ENCODE assay signal across 15 cellular contexts in genomic region chr15:66151809-66152208, GRCh38.
DNase-seq lines count a peak whose midpoint lies in the region; ATAC-seq, FAIRE-seq and TF ChIP-seq lines count a peak whose summit lies in the region.
"Had no signal": no experiment of that assay in that cellular context is flagged by ENCODE, and none has a peak within 500 bp of the region (broad histone marks: within the 10 kb centered on the region; RNA-seq: fewer than 3 reads in every experiment).

No MANE protein-coding gene starts in this region.

- intact Hi-C loops in HepG2 (cut with micrococcal nuclease; ENCODE audit: unreplicated experiment) (no loop called here), right lobe of liver (cut with DNase I) (no loop called here)

- H4K20me1 ChIP-seq in HepG2 (ENCODE audit: insufficient read depth, low read length): no peaks in the 10 kb centered on the region; the same call in 1 of the 2 replicates

- H2AFZ ChIP-seq in HepG2 (ENCODE audit: low read length): no peak overlapping the region

- H3K4me3 ChIP-seq in HepG2 (replicated peaks in 1 of 3; ENCODE audit: insufficient read depth in 1 of 3, low read depth in 2 of 3, low read length in 3 of 3): no peak overlapping the region
- H3K4me3 ChIP-seq in right lobe of liver: no peak overlapping the region
- H3K4me3 ChIP-seq in epithelial cell of proximal tubule (ENCODE audit: low read depth, low read length): no peak overlapping the region
- H3K4me3 ChIP-seq: breast epithelium, sigmoid colon had no signal

- H3K4me1 Mint-ChIP-seq in HFFc6 (ENCODE audit: low read depth): no peaks in the 10 kb centered on the region

- no peaks in the 10 kb centered on the region for H3K9me3 Mint-ChIP-seq in HFFc6
- H3K9me3 Mint-ChIP-seq: activated T-helper 1 cell treated with anti-CD3 and anti-CD28 coated beads, Interleukin-12 subunit alpha, Interleukin-12 subunit beta, Interleukin-2, Interleukin-4 antibody, amounts not matched to agents 30 ng/mL and 10 ng/mL and 1 ng/mL, durations not matched to agents 14 hours and 24 hours and 36 hours had no signal

- DNase-seq in HepG2 (ENCODE audit: low spot score) (no peak), right lobe of liver (no peak), NCI-H2196 treated with DMSO at 0.1 percent for 48 hours (lab: John Stamatoyannopoulos, UW; ENCODE audit: unreplicated experiment) (peak; percentile 59), epithelial cell of proximal tubule (ENCODE audit: low read depth) (no peak), HFFc6 (no peak), T1000 (lab: John Stamatoyannopoulos, UW) (no peak)
- DNase-seq: MM.1S, SIG-M5, sigmoid colon had no signal

- in situ Hi-C loops in HepG2 (cut with HindIII; ENCODE audit: extremely low pct_ligation_motif_present, low pct_unique_long_range_greater_than_20kb): no loop called here

- TF ChIP-seq EP300 in HepG2 (IDR thresholded peaks at IDR 0.05; ENCODE audit: low read depth in 2 of 2, low read length in 2 of 2) (no peak), HepG2 (CRISPR knock-in tag; IDR thresholded peaks at IDR 0.05; ENCODE audit: borderline replicate concordance) (no peak)

- no peak overlapping the region for H3K9ac ChIP-seq in HepG2 (ENCODE audit: insufficient read depth, low read depth, low read length)

- POLR2A ChIA-PET in HepG2 (lab: Yijun Ruan, JAX): no interaction called here

- H3K4me1 ChIP-seq in HepG2 (ENCODE audit: insufficient read depth, low read length): no peaks in the 10 kb centered on the region
- H3K4me1 ChIP-seq in right lobe of liver: no peaks in the 10 kb centered on the region
- H3K4me1 ChIP-seq: breast epithelium, sigmoid colon had no signal

- no peak for FAIRE-seq in HepG2 (lab: Jason Lieb, UNC)

- WGBS in HepG2 (ENCODE audit: low lambda C conversion rate): 43% methylated on average over 6 of the region's 7 CpGs
- 20% methylated on average over 4 of the region's 7 CpGs for WGBS in right lobe of liver (ENCODE audit: insufficient coverage, low coverage, low lambda C conversion rate, missing lambda C conversion rate)

- no peaks in the 10 kb centered on the region for H3K79me2 ChIP-seq in HepG2 (ENCODE audit: insufficient read depth, low read length)

- TF ChIP-seq POLR2A in HepG2 (IDR thresholded peaks at IDR 0.05; ENCODE audit: insufficient read depth in 1 of 2, low read depth in 2 of 2, low read length in 2 of 2): no peak
- TF ChIP-seq POLR2A in right lobe of liver (IDR thresholded peaks at IDR 0.05): no peak

- no peak overlapping the region for H3K27ac Mint-ChIP-seq in HFFc6
- H3K27ac Mint-ChIP-seq: activated T-helper 1 cell treated with anti-CD3 and anti-CD28 coated beads, Interleukin-12 subunit alpha, Interleukin-12 subunit beta, Interleukin-2, Interleukin-4 antibody, amounts not matched to agents 30 ng/mL and 10 ng/mL and 1 ng/mL, durations not matched to agents 14 hours and 24 hours and 36 hours had no signal

- H3K9me3 ChIP-seq in HepG2 (ENCODE audit: low read length): no peaks in the 10 kb centered on the region
- H3K9me3 ChIP-seq in right lobe of liver: no peaks in the 10 kb centered on the region
- H3K9me3 ChIP-seq: breast epithelium, sigmoid colon had no signal

- no peak overlapping the region for H3K4me3 Mint-ChIP-seq in HFFc6
- H3K4me3 Mint-ChIP-seq: activated T-helper 1 cell treated with anti-CD3 and anti-CD28 coated beads, Interleukin-12 subunit alpha, Interleukin-12 subunit beta, Interleukin-2, Interleukin-4 antibody, amounts not matched to agents 30 ng/mL and 10 ng/mL and 1 ng/mL, durations not matched to agents 14 hours and 24 hours and 36 hours had no signal

- no peak for ATAC-seq in HepG2
- no peak for ATAC-seq in right lobe of liver
- ATAC-seq in GM21526 (IDR thresholded peaks at IDR 0.05; ENCODE audit: low FRiP score, unreplicated experiment): no peak
- no peak for ATAC-seq in HG02610 (IDR thresholded peaks at IDR 0.05; ENCODE audit: unreplicated experiment)
- ATAC-seq: activated CD4-positive, CD25-positive, alpha-beta regulatory T cell treated with anti-CD3 and anti-CD28 coated beads, Interleukin-2, amount 50 U/mL, for 24 hours had no signal

- H3K27ac ChIP-seq in HepG2 (ENCODE audit: extremely low read length, insufficient read depth, low read length) (no peak overlapping the region), right lobe of liver (no peak overlapping the region)
- H3K27ac ChIP-seq: breast epithelium, epithelial cell of prostate, sigmoid colon had no signal

- H3K36me3 Mint-ChIP-seq in HFFc6 (ENCODE audit: low read depth): no peaks in the 10 kb centered on the region

- CTCF ChIA-PET in HepG2 (lab: Yijun Ruan, JAX; ENCODE audit: low intra/inter-chr PET ratio, low total read pairs): no interaction called here

- BruUV-seq in HepG2 (replicated peaks; lab: Mats Ljungman, UMichigan): no TSS peak

- peaks cover 54% of the 10 kb centered on the region for H3K27me3 Mint-ChIP-seq in HFFc6 (ENCODE audit: insufficient read depth)

- TF ChIP-seq RAD21 in HepG2 (CRISPR knock-in tag; IDR thresholded peaks at IDR 0.05): no peak

- H3K36me3 ChIP-seq in HepG2 (replicated peaks in 1 of 2; ENCODE audit: control insufficient read depth in 1 of 2, insufficient read depth in 2 of 2, low read length in 2 of 2) (no peaks in the 10 kb centered on the region), right lobe of liver (no peaks in the 10 kb centered on the region)
- H3K36me3 ChIP-seq: breast epithelium, sigmoid colon had no signal

- no peak overlapping the region for H3K4me2 ChIP-seq in HepG2 (ENCODE audit: low read depth, low read length)

- peak; percentile 38 for TF ChIP-seq CTCF in HepG2 (CRISPR knock-in tag; IDR thresholded peaks at IDR 0.05)
- TF ChIP-seq CTCF in right lobe of liver (IDR thresholded peaks at IDR 0.05): no peak
- TF ChIP-seq CTCF in epithelial cell of proximal tubule (conservative IDR thresholded peaks at IDR 0.05; ENCODE audit: low read depth, low read length): peak; percentile 10
- no peak for TF ChIP-seq CTCF in HFFc6 (IDR thresholded peaks at IDR 0.05)

- H3K27me3 ChIP-seq in HepG2 (ENCODE audit: control insufficient read depth in 1 of 2, insufficient read depth in 2 of 2, low read length in 2 of 2) (peaks cover 0 to 19% of the 10 kb centered on the region in 2 experiments; a peak in 1 of 5 replicates), right lobe of liver (no peaks in the 10 kb centered on the region)
- H3K27me3 ChIP-seq: breast epithelium had no signal

TF ChIP-seq in HepG2, 621 proteins besides CTCF, POLR2A, EP300 and RAD21:
- no peak for TF ChIP-seq SP5 (CRISPR knock-in tag; IDR thresholded peaks at IDR 0.05; ENCODE audit: borderline replicate concordance, low read depth)
- TF ChIP-seq, protein P1, sequence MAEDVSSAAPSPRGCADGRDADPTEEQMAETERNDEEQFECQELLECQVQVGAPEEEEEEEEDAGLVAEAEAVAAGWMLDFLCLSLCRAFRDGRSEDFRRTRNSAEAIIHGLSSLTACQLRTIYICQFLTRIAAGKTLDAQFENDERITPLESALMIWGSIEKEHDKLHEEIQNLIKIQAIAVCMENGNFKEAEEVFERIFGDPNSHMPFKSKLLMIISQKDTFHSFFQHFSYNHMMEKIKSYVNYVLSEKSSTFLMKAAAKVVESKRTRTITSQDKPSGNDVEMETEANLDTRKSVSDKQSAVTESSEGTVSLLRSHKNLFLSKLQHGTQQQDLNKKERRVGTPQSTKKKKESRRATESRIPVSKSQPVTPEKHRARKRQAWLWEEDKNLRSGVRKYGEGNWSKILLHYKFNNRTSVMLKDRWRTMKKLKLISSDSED (CRISPR knock-in tag; IDR thresholded peaks at IDR 0.05): no peak
- TF ChIP-seq STAG1 (CRISPR knock-in tag; IDR thresholded peaks at IDR 0.05): peak; percentile 22; the same call in 1 of the 2 replicates
- TF ChIP-seq, protein P2, sequence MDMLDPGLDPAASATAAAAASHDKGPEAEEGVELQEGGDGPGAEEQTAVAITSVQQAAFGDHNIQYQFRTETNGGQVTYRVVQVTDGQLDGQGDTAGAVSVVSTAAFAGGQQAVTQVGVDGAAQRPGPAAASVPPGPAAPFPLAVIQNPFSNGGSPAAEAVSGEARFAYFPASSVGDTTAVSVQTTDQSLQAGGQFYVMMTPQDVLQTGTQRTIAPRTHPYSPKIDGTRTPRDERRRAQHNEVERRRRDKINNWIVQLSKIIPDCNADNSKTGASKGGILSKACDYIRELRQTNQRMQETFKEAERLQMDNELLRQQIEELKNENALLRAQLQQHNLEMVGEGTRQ (IDR thresholded peaks at IDR 0.05; ENCODE audit: low read depth, low read length): no peak
- TF ChIP-seq, protein P2 (CRISPR knock-in tag; IDR thresholded peaks at IDR 0.05; ENCODE audit: borderline replicate concordance): no peak

Comparison
In these comparisons a context has a peak if more than half of its experiments do, and no peak if none do; other contexts are left out.
1. CTCF ChIP-seq: peak in HepG2 (single experiment) and epithelial cell of proximal tubule (single experiment); none in right lobe of liver (0 of 4) and HFFc6 (single experiment).